In genomic region chr11:18395735-18396504, GRCh38 we compare ENCODE assay signal across 8 cellular contexts. TPM values are rescaled to one million over a fixed set of nuclear protein-coding genes. Genes with fewer than 3 reads are reported as not detected.
A peak's percentile ranks its signal among the peaks of the same experiment; 100 is the strongest.
DNase-seq lines count a peak whose midpoint lies in the region; ATAC-seq, FAIRE-seq and TF ChIP-seq lines count a peak whose summit lies in the region.

No MANE protein-coding gene starts in this region.

- H3K4me3 ChIP-seq in AG04449 (ENCODE audit: low read depth, low read length) (peak overlapping the region; percentile 100), WI38 (ENCODE audit: low read depth, low read length) (peak overlapping the region; percentile 88), bronchial epithelial cell (ENCODE audit: low read depth, low read length) (peak overlapping the region; percentile 96), small intestine (ENCODE audit: low read depth in 1 of 2, low read length in 2 of 2) (peak overlapping the region; percentile 80)

- ATAC-seq in GM18907 (IDR thresholded peaks at IDR 0.05; ENCODE audit: unreplicated experiment) = peak; percentile 69
- peak; percentile 69 for ATAC-seq in HG03139 (IDR thresholded peaks at IDR 0.05; ENCODE audit: unreplicated experiment)

- FAIRE-seq in bronchial epithelial cell (lab: Jason Lieb, UNC) (no peak), small intestine (lab: Jason Lieb, UNC) (no peak)

- no peaks in the 10 kb centered on the region for H3K9me3 ChIP-seq in small intestine (ENCODE audit: control insufficient read depth, low read depth)

- CTCF ChIA-PET in AG04449 (lab: Yijun Ruan, JAX) = interaction anchor here (1.0 to 2.5 kb wide), 5 partner anchors 11 to 152 kb away, joined by 3 to 5 read pairs (median 3); no protein-coding TSS in a partner anchor

- H3K4me1 ChIP-seq in small intestine (ENCODE audit: control insufficient read depth in 2 of 2, insufficient read depth in 1 of 2, low read depth in 1 of 2, low read length in 1 of 2) = peaks cover 2 to 4% of the 10 kb centered on the region in 2 donors

- DNase-seq in AG04449 (ENCODE audit: low read depth, low spot score) (peak; percentile 88), NCI-H2227 (lab: John Stamatoyannopoulos, UW; ENCODE audit: unreplicated experiment) (peak; percentile 100), bronchial epithelial cell (ENCODE audit: low read depth) (peak; percentile 94), iPS-NIHi11 (ENCODE audit: low spot score) (peak; percentile 96), small intestine (peak; percentile 99)

- TF ChIP-seq CTCF in AG04449 (IDR thresholded peaks at IDR 0.05; ENCODE audit: insufficient read depth, low read length, missing control alignments) (no peak), WI38 (IDR thresholded peaks at IDR 0.05; ENCODE audit: low read depth, low read length) (no peak), bronchial epithelial cell (IDR thresholded peaks at IDR 0.05; ENCODE audit: insufficient read depth, low read length, severe bottlenecking) (no peak)

- H3K36me3 ChIP-seq in bronchial epithelial cell (ENCODE audit: control insufficient read depth, insufficient read depth, low read length) (peaks cover 25% of the 10 kb centered on the region), small intestine (ENCODE audit: control insufficient read depth in 2 of 2, insufficient read depth in 2 of 2, low read length in 2 of 2) (peaks cover 12 to 24% of the 10 kb centered on the region in 2 donors)

- WGBS in small intestine, 3 donors = 0 to 1% (median 0%) methylated on average over 45 to 46 of the region's 46 CpGs

- H3K27ac ChIP-seq in small intestine (ENCODE audit: low read depth in 1 of 2, low read length in 1 of 2) = peak overlapping the region; percentile 92 to 98

- H3K27me3 ChIP-seq in bronchial epithelial cell (ENCODE audit: control insufficient read depth, insufficient read depth, low read length) = no peaks in the 10 kb centered on the region
- H3K27me3 ChIP-seq in small intestine (ENCODE audit: control insufficient read depth in 2 of 2, insufficient read depth in 2 of 2, low read length in 2 of 2) = no peaks in the 10 kb centered on the region

- POLR2A ChIA-PET in AG04449 (lab: Yijun Ruan, JAX) = interaction anchor here (0.6 to 5.5 kb wide), 21 partner anchors 12 to 152 kb away, joined by 3 to 226 read pairs (median 4); partner anchors contain the start of genes GTF2H1, HPS5 and TSG101

RNA-seq across cellular contexts. Expression of gene LDHA, which starts 1.6 kb away (rescaled TPM):
- 898 and 1,075 TPM in 2 replicates for total RNA-seq in bronchial epithelial cell
- 100 to 1,000 TPM; 487 to 825 (median 746) TPM for polyA plus RNA-seq in small intestine

RNA-seq across cellular contexts. Expression of gene LDHC, which starts 16.2 kb away (rescaled TPM):
- 0.26 and 1.7 TPM in 2 replicates for total RNA-seq in bronchial epithelial cell
- polyA plus RNA-seq in small intestine = 1 to 10 TPM in 2 of 3 donors, under 1 TPM in 1; 0.07 to 5.1 (median 4.9) TPM

RNA-seq across cellular contexts. Expression of gene LDHAL6A, which starts 59.7 kb away (rescaled TPM):
- not detected in 2 replicates for total RNA-seq in bronchial epithelial cell
- polyA plus RNA-seq in small intestine = under 1 TPM in 1 of 3 donors, not detected in 2; 0.04 TPM

Comparison
In these comparisons a context has a peak if more than half of its experiments do, and no peak if none do; other contexts are left out.
1. Peak in every context shown above with its lines: DNase-seq, ATAC-seq, H3K4me3 ChIP-seq and H3K27ac ChIP-seq.